Comparison of ENCODE assay signal across 11 cellular contexts in the genomic region with DNA sequence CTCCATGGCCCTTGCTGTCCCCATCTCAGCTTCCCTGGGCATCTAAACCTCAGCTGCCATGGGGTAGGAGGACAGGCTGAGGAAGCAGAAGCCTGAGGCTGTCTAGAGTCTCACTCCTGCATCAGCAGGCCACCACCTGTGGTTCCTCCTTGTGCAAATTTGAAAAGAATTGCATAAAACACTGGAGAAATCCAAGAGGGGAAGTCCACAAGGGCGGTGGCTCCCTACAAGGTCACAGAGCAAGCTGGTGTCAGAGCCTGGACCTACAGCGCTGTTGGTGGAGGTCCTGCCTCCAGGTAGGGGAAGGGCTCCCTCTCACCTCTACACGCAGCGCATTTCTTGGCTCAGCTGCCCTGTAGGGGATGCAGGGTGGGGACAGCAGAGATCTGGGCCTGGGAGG. TPM values are rescaled to one million over a fixed set of nuclear protein-coding genes. Genes with fewer than 3 reads are reported as not detected.
A peak's percentile ranks its signal among the peaks of the same experiment; 100 is the strongest.
DNase-seq lines count a peak whose midpoint lies in the region; ATAC-seq, FAIRE-seq and TF ChIP-seq lines count a peak whose summit lies in the region.
"Not testable (repeated sequence)": the region's sequence is repeated elsewhere in the genome, so short reads cannot be mapped to it uniquely, and the experiment has no call there.
"Had no signal": no experiment of that assay in that cellular context is flagged by ENCODE, and none has a peak within 500 bp of the region (broad histone marks: within the 10 kb centered on the region; RNA-seq: fewer than 3 reads in every experiment).

A gene (plus strand): TSS at position 253 of the 400 bp plus-strand sequence. CDS start 228 bp downstream, outside the sequence.

- H3K9ac ChIP-seq in mammary epithelial cell (ENCODE audit: insufficient read depth, low read length); kidney (ENCODE audit: low read length in 2 of 2): not testable (repeated sequence)

- intact Hi-C loops in mammary epithelial cell (cut with micrococcal nuclease); kidney (cut with DNase I): not testable (repeated sequence)

- not testable (repeated sequence) for H3K4me1 ChIP-seq in RWPE2 (ENCODE audit: insufficient read depth, poor library complexity, severe bottlenecking); mammary epithelial cell (ENCODE audit: insufficient read depth, low read length); foreskin keratinocyte; kidney (ENCODE audit: control insufficient read depth in 1 of 2, insufficient read depth in 1 of 2, low read depth in 1 of 2, low read length in 2 of 2)
- peaks cover 99 to 100% of the 10 kb centered on the region in 2 experiments for H3K4me1 ChIP-seq in neutrophil (ENCODE audit: control insufficient read depth in 1 of 2, insufficient read depth in 1 of 2, low read depth in 1 of 2, low read length in 1 of 2)

- peak; percentile 42 to 77 for DNase-seq in HL-60 (ENCODE audit: low read depth in 1 of 2, low spot score in 1 of 2)
- not testable (repeated sequence) for DNase-seq in RWPE2 (ENCODE audit: low spot score); mammary epithelial cell; foreskin keratinocyte; kidney
- peak; percentile 69 for DNase-seq in mesenteric fat pad (ENCODE audit: low spot score)

- not testable (repeated sequence) for FAIRE-seq in kidney (lab: Jason Lieb, UNC)

- not testable (repeated sequence) for H3K79me2 ChIP-seq in mammary epithelial cell (ENCODE audit: insufficient read depth, low read length)

- H3K27ac ChIP-seq in HL-60 (replicated peaks) = peak within 1 kb of the TSS; percentile 84
- H3K27ac ChIP-seq in RWPE2 (ENCODE audit: poor library complexity, severe bottlenecking) = peak within 1 kb of the TSS; percentile 11
- H3K27ac ChIP-seq in mammary epithelial cell (ENCODE audit: insufficient read depth, low read depth, low read length); foreskin keratinocyte; kidney (ENCODE audit: low read depth in 2 of 2, low read length in 2 of 2): not testable (repeated sequence)
- peak within 1 kb of the TSS; percentile 96 for H3K27ac ChIP-seq in neutrophil

- WGBS in mammary epithelial cell (ENCODE audit: low coverage, missing lambda C conversion rate) = 100% methylated on average over 4 of the region's 4 CpGs

- H3K4me3 ChIP-seq in HL-60 (replicated peaks; ENCODE audit: insufficient read depth, low read length) (peak within 1 kb of the TSS; percentile 11; the same call in 1 of the 2 replicates), neutrophil (ENCODE audit: low read depth in 1 of 2, low read length in 1 of 2) (peak within 1 kb of the TSS; percentile 73 to 91)
- H3K4me3 ChIP-seq in RWPE2 (ENCODE audit: severe bottlenecking); mammary epithelial cell (replicated peaks in 1 of 3; ENCODE audit: insufficient read depth in 1 of 3, low read depth in 2 of 3, low read length in 3 of 3); kidney (ENCODE audit: low read length in 2 of 2): not testable (repeated sequence)

- CTCF ChIA-PET in mammary epithelial cell (lab: Charles Lee; ENCODE audit: low non-redundant PET) = not testable (repeated sequence)

- not testable (repeated sequence) for H3K27me3 ChIP-seq in HL-60 (ENCODE audit: insufficient read depth, poor library complexity, severe bottlenecking); RWPE2 (ENCODE audit: insufficient read depth, poor library complexity, severe bottlenecking); mammary epithelial cell (ENCODE audit: insufficient read depth, low read length); foreskin keratinocyte; neutrophil

- in situ Hi-C loops in mammary epithelial cell (cut with MboI; ENCODE audit: low sequenced_read_pairs in 2 of 2) = not testable (repeated sequence)

- BruUV-seq in mammary epithelial cell (replicated peaks; lab: Mats Ljungman, UMichigan) = not testable (repeated sequence)

- not testable (repeated sequence) for H3K36me3 ChIP-seq in RWPE2 (ENCODE audit: low read depth); mammary epithelial cell (ENCODE audit: insufficient read depth, low read length); kidney (ENCODE audit: control insufficient read depth in 1 of 2, insufficient read depth in 2 of 2, low read length in 2 of 2)
- H3K36me3 ChIP-seq in neutrophil = peaks cover 37% of the 10 kb centered on the region

- H3K4me2 ChIP-seq in mammary epithelial cell (ENCODE audit: insufficient read depth, low read depth, low read length) = not testable (repeated sequence)

- H3K9me3 ChIP-seq in RWPE2 (ENCODE audit: severe bottlenecking); mammary epithelial cell (replicated peaks; ENCODE audit: insufficient read depth, low read length); kidney (ENCODE audit: control insufficient read depth in 1 of 2, low read length in 2 of 2); neutrophil: not testable (repeated sequence)

- H4K20me1 ChIP-seq in mammary epithelial cell (ENCODE audit: insufficient read depth, low read length) = not testable (repeated sequence)

- dilution Hi-C loops in mammary epithelial cell (cut with HindIII; ENCODE audit: low sequenced_read_pairs) = not testable (repeated sequence)

- ATAC-seq in RWPE2 (ENCODE audit: low read depth); foreskin keratinocyte: not testable (repeated sequence)

- H2AFZ ChIP-seq in mammary epithelial cell (ENCODE audit: low read depth, low read length) = not testable (repeated sequence)

- TF ChIP-seq CTCF in HL-60 (IDR thresholded peaks at IDR 0.05; ENCODE audit: insufficient read depth, low read length); RWPE2 (IDR thresholded peaks at IDR 0.05; ENCODE audit: poor library complexity, severe bottlenecking); mammary epithelial cell (conservative IDR thresholded peaks at IDR 0.05 in 1 of 2, IDR thresholded peaks at IDR 0.05 in 1 of 2; ENCODE audit: extremely low read depth in 1 of 2, insufficient read depth in 1 of 2, low read depth in 1 of 2, low read length in 2 of 2); foreskin keratinocyte (conservative IDR thresholded peaks at IDR 0.05); kidney (IDR thresholded peaks at IDR 0.05; ENCODE audit: borderline replicate concordance, extremely low read depth, insufficient read depth): not testable (repeated sequence)
- TF ChIP-seq CTCF in neutrophil (IDR thresholded peaks at IDR 0.05) = peak; percentile 26

RNA-seq across cellular contexts. Expression of the gene that starts here (rescaled TPM):
- total RNA-seq in mammary epithelial cell (10 to 100 TPM; 12.3 to 39.0 TPM), foreskin keratinocyte (11.4 and 13.2 TPM in 2 replicates), kidney (17.5 TPM), mesenteric fat pad (18.4 TPM)
- polyA plus RNA-seq in mammary epithelial cell (4.6 TPM), foreskin keratinocyte (17.1 and 18.4 TPM in 2 replicates), kidney (ENCODE audit: insufficient read depth, low read depth, low replicate concordance) (65.0 TPM)
- polyA minus RNA-seq in mammary epithelial cell = not detected
- total RNA-seq: Daoy, H9, NCI-H460, SJCRH30 had no signal
